14 cellular contexts compared by ENCODE assay signal in the genomic region with DNA sequence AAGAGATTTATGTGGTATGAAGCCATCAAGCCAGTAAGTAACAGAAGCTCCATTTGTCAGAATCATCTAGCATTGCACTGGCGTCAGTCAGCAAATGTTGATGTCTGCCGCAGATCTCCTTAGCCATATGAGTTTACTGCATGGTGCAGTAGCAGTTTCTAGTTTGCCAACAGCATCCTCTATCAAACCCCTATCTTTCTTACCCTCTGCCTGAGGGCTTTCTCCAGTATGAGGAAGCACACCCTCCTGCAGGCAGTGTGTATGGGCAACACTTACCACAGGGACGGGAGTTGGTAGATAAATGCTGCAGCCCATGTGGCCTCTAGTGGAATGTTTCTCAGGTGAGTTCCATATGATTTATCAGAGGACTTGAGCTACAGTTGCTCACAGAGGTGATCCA.
DNase-seq lines count a peak whose midpoint lies in the region; ATAC-seq, FAIRE-seq and TF ChIP-seq lines count a peak whose summit lies in the region.
"Had no signal": no experiment of that assay in that cellular context is flagged by ENCODE, and none has a peak within 500 bp of the region (broad histone marks: within the 10 kb centered on the region; RNA-seq: fewer than 3 reads in every experiment).

No MANE protein-coding gene starts in this region.

- no peak for FAIRE-seq in endothelial cell of umbilical vein (lab: Jason Lieb, UNC)
- FAIRE-seq: GM18507, H54, HepG2, HTR-8/SVneo had no signal

- H4K20me1 ChIP-seq in endothelial cell of umbilical vein (replicated peaks; ENCODE audit: control insufficient read depth, extremely low read depth, insufficient read depth, low read length) = no peaks in the 10 kb centered on the region

- no peak overlapping the region for H3K23ac ChIP-seq in trophoblast cell (ENCODE audit: low read length)

- TF ChIP-seq POLR2A in endothelial cell of umbilical vein (IDR thresholded peaks at IDR 0.05; ENCODE audit: low read depth, low read length) = peak; percentile 89

- no peak overlapping the region for H2AK5ac ChIP-seq in trophoblast cell (ENCODE audit: low read length)

- no peaks in the 10 kb centered on the region for H3K9me1 ChIP-seq in endothelial cell of umbilical vein (replicated peaks; ENCODE audit: control insufficient read depth, extremely low read depth, insufficient read depth, low read length)

- dilution Hi-C loops in endothelial cell of umbilical vein (cut with MboI; ENCODE audit: extremely low pct_ligation_motif_present, low sequenced_read_pairs) = no loop called here

- H3K4me1 ChIP-seq in endothelial cell of umbilical vein (ENCODE audit: control insufficient read depth, extremely low read depth, insufficient read depth, low read length) (peaks cover 39% of the 10 kb centered on the region), trophoblast cell (ENCODE audit: control insufficient read depth in 1 of 2, insufficient read depth in 2 of 2, low read length in 2 of 2) (peaks cover 0 to 3% of the 10 kb centered on the region in 2 experiments)

- DNase-seq in H7 (peak; percentile 2), NCI-H226 (peak; percentile 49), endothelial cell of umbilical vein (ENCODE audit: low read depth, low spot score) (peak; percentile 47), trophoblast cell (peak; percentile 79 to 93), immature natural killer cell (no peak), DMS 273 treated with DMSO at 0.1 percent for 48 hours (lab: John Stamatoyannopoulos, UW) (no peak)
- DNase-seq: CD4-positive, CD25-positive, alpha-beta regulatory T cell; GM23248 had no signal

- no peak overlapping the region for H3K27ac Mint-ChIP-seq in immature natural killer cell
- H3K27ac Mint-ChIP-seq: CD4-positive, CD25-positive, alpha-beta regulatory T cell had no signal

- H3K4me3 Mint-ChIP-seq in immature natural killer cell = no peak overlapping the region
- H3K4me3 Mint-ChIP-seq: CD4-positive, CD25-positive, alpha-beta regulatory T cell had no signal

- no peak overlapping the region for H2BK120ac ChIP-seq in trophoblast cell (ENCODE audit: insufficient read depth, low read length, poor library complexity)

- POLR2A ChIA-PET in endothelial cell of umbilical vein (lab: Charles Lee) = interaction anchor here (0.7 kb wide), 1 partner anchor 132 kb away, joined by 3 read pairs; no protein-coding TSS in a partner anchor

- no peak overlapping the region for H2BK5ac ChIP-seq in trophoblast cell (ENCODE audit: low read depth, low read length, poor library complexity)

- peaks cover 0 to 2% (median 0%) of the 10 kb centered on the region in 3 donors for H3K27me3 Mint-ChIP-seq in immature natural killer cell (ENCODE audit: low read depth in 3 of 3)

- H3K27ac ChIP-seq in endothelial cell of umbilical vein (ENCODE audit: insufficient read depth, low read depth, low read length) (no peak overlapping the region), trophoblast cell (ENCODE audit: low read depth, low read length) (no peak overlapping the region)

- no peak overlapping the region for H3K4me3 ChIP-seq in H7 (ENCODE audit: insufficient read depth, low read depth, low read length)
- H3K4me3 ChIP-seq in endothelial cell of umbilical vein (replicated peaks in 1 of 3; ENCODE audit: insufficient read depth in 1 of 3, low read depth in 1 of 3, low read length in 3 of 3) = no peak overlapping the region
- no peak overlapping the region for H3K4me3 ChIP-seq in trophoblast cell (ENCODE audit: low read depth, low read length)
- H3K4me3 ChIP-seq: GM23248 had no signal

- no peaks in the 10 kb centered on the region for H3K79me2 ChIP-seq in endothelial cell of umbilical vein (ENCODE audit: control insufficient read depth, insufficient read depth, low read length)
- H3K79me2 ChIP-seq in trophoblast cell (ENCODE audit: control insufficient read depth, insufficient read depth, low read length, poor library complexity) = no peaks in the 10 kb centered on the region

- H3K9me3 ChIP-seq in endothelial cell of umbilical vein (replicated peaks; ENCODE audit: control insufficient read depth, insufficient read depth, low read length) = no peaks in the 10 kb centered on the region
- H3K9me3 ChIP-seq in trophoblast cell (ENCODE audit: insufficient read depth, low read depth, low read length) = no peaks in the 10 kb centered on the region

- H3K14ac ChIP-seq in trophoblast cell (ENCODE audit: low read length) = no peak overlapping the region

- H3K4ac ChIP-seq in trophoblast cell (ENCODE audit: low read depth, low read length) = no peak overlapping the region

- H4K91ac ChIP-seq in trophoblast cell (ENCODE audit: low read depth, low read length) = no peak overlapping the region

- BruUV-seq in endothelial cell of umbilical vein (replicated peaks; lab: Mats Ljungman, UMichigan) = no TSS peak

- H3K36me3 ChIP-seq in H7 (replicated peaks; ENCODE audit: control insufficient read depth, insufficient read depth, low read length) = no peaks in the 10 kb centered on the region
- H3K36me3 ChIP-seq in endothelial cell of umbilical vein (ENCODE audit: control insufficient read depth in 2 of 2, extremely low read depth in 1 of 2, insufficient read depth in 2 of 2, low read length in 2 of 2) = peaks cover 0 to 3% of the 10 kb centered on the region in 2 experiments
- H3K36me3 ChIP-seq in trophoblast cell (ENCODE audit: control insufficient read depth in 1 of 2, insufficient read depth in 2 of 2, low read length in 2 of 2) = no peaks in the 10 kb centered on the region

- no peaks in the 10 kb centered on the region for H3K4me1 Mint-ChIP-seq in immature natural killer cell
- H3K4me1 Mint-ChIP-seq: CD4-positive, CD25-positive, alpha-beta regulatory T cell had no signal

- TF ChIP-seq CTCF in endothelial cell of umbilical vein (IDR thresholded peaks at IDR 0.05; ENCODE audit: extremely low read depth in 1 of 2, insufficient read depth in 1 of 2, low read depth in 1 of 2, low read length in 2 of 2) = no peak

- H3K4me2 ChIP-seq in endothelial cell of umbilical vein (ENCODE audit: insufficient read depth, low read length) (no peak overlapping the region), trophoblast cell (ENCODE audit: low read length) (no peak overlapping the region)

- no peak overlapping the region for H3K18ac ChIP-seq in trophoblast cell (ENCODE audit: low read length)

- H2BK12ac ChIP-seq in trophoblast cell (ENCODE audit: low read length) = no peak overlapping the region

- ATAC-seq in GM18502 (IDR thresholded peaks at IDR 0.05; ENCODE audit: poor library complexity, unreplicated experiment) (no peak), HG03135 (IDR thresholded peaks at IDR 0.05; ENCODE audit: unreplicated experiment) (no peak)
- ATAC-seq: HepG2 had no signal

- no CpG with 5 or more reads among the region's 3 CpGs for WGBS in trophoblast cell (ENCODE audit: extremely low coverage, insufficient coverage, insufficient read length)

- no peak overlapping the region for H4K12ac ChIP-seq in trophoblast cell (ENCODE audit: low read depth, low read length)

- intact Hi-C loops in endothelial cell of umbilical vein (cut with micrococcal nuclease) = loop anchor here (5.0 kb wide), 1 partner anchor 272 kb away; no protein-coding TSS in a partner anchor

- no peaks in the 10 kb centered on the region for H3K27me3 ChIP-seq in H7 (ENCODE audit: control insufficient read depth, insufficient read depth, low read length)
- no peaks in the 10 kb centered on the region for H3K27me3 ChIP-seq in endothelial cell of umbilical vein (ENCODE audit: control insufficient read depth in 2 of 2, insufficient read depth in 2 of 2, low read length in 2 of 2)
- H3K27me3 ChIP-seq in trophoblast cell (ENCODE audit: insufficient read depth, low read length) = no peaks in the 10 kb centered on the region

- no peaks in the 10 kb centered on the region for H3K36me3 Mint-ChIP-seq in immature natural killer cell
- H3K36me3 Mint-ChIP-seq: CD4-positive, CD25-positive, alpha-beta regulatory T cell had no signal

- peaks cover 3% of the 10 kb centered on the region for H3K79me1 ChIP-seq in trophoblast cell (ENCODE audit: low read length)

- H3K9ac ChIP-seq in endothelial cell of umbilical vein (replicated peaks; ENCODE audit: extremely low read depth, insufficient read depth, low read length) (no peak overlapping the region), trophoblast cell (ENCODE audit: low read length) (no peak overlapping the region)
- H3K9ac ChIP-seq: GM23248 had no signal

- H2AFZ ChIP-seq in endothelial cell of umbilical vein (ENCODE audit: low read depth, low read length) (no peak overlapping the region), trophoblast cell (ENCODE audit: insufficient read depth, low read length, poor library complexity) (no peak overlapping the region)
- H2AFZ ChIP-seq: GM23248 had no signal

- CTCF ChIA-PET in endothelial cell of umbilical vein (lab: Charles Lee) = interaction anchor here (0.6 to 4.6 kb wide), 4 partner anchors 65 to 142 kb away, joined by 3 to 55 read pairs (median 6); no protein-coding TSS in a partner anchor

- H4K8ac ChIP-seq in trophoblast cell (ENCODE audit: low read depth, low read length) = no peak overlapping the region

- H3K9me3 Mint-ChIP-seq in immature natural killer cell = peaks cover 0 to 9% (median 2%) of the 10 kb centered on the region in 6 donors

TF ChIP-seq in endothelial cell of umbilical vein, 7 proteins besides CTCF, POLR2A, EP300 and RAD21:
- no peak for TF ChIP-seq MAX (IDR thresholded peaks at IDR 0.05; ENCODE audit: insufficient read depth, insufficient read length)
- no peak for TF ChIP-seq FOS (IDR thresholded peaks at IDR 0.05; ENCODE audit: borderline replicate concordance, insufficient read depth, low read length)
- TF ChIP-seq JUN (IDR thresholded peaks at IDR 0.05; ENCODE audit: borderline replicate concordance, insufficient read depth, insufficient read length, low read depth) = no peak
- peak; percentile 67 for TF ChIP-seq POLR2AphosphoS5 (IDR thresholded peaks at IDR 0.05; ENCODE audit: insufficient read depth, low read depth, low read length)
- TF ChIP-seq MYC (IDR thresholded peaks at IDR 0.05; ENCODE audit: low read depth, low read length) = no peak
- TF ChIP-seq EZH2 (IDR thresholded peaks at IDR 0.05; ENCODE audit: borderline replicate concordance, low read depth, low read length, severe bottlenecking) = no peak
TF ChIP-seq in endothelial cell of umbilical vein: peak in this region for 1.

Comparison
In these comparisons a context has a peak if more than half of its experiments do, and no peak if none do; other contexts are left out.
1. DNase-seq: peak in H7 (single experiment), NCI-H226 (single experiment), endothelial cell of umbilical vein (single experiment) and trophoblast cell (2 of 2); none in immature natural killer cell (0 of 3) and DMS 273 treated with DMSO at 0.1 percent for 48 hours (single experiment).